ENCODE assay signal across 12 cellular contexts in the genomic region with DNA sequence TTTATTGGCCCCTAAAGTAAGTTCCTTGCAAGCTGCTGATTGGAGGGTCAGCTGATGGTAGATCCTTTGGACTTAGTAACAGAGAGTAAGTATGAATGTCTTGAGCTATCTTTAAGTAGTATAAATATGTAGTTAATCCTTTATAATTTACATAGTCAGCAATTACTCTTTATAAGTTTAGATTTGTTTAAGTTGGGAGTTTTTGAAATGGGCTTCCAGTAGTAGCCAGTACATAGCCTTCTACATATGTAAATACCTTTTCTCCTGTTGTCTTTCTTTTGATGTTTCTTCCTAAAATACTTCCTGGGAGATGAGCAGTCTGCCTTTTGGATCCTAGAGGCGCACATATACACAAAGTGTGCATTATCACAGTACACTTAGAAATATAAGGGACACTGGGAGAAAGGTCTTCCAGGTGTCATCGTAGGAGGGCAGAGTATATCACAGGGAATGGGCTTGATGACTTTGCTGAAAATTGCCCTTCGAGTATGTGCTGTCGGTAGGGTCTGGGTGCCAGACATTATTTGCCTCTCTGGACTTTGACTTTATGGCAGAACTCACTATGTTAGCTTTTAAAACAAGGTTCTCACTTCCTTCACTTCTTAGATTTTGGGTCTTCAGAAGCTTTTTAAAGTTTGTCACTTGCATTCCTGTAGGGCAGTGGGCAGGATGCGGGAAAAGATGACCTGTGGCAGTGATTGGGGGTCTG. TPM values are rescaled to one million over a fixed set of nuclear protein-coding genes. Genes with fewer than 3 reads are reported as not detected.
DNase-seq lines count a peak whose midpoint lies in the region; ATAC-seq and TF ChIP-seq lines count a peak whose summit lies in the region.
"Had no signal": no experiment of that assay in that cellular context is flagged by ENCODE, and none has a peak within 500 bp of the region (broad histone marks: within the 10 kb centered on the region; RNA-seq: fewer than 3 reads in every experiment).

No MANE protein-coding gene starts in this region.

- H3K27me3 ChIP-seq in GM23248 (replicated peaks; ENCODE audit: insufficient read depth) (no peaks in the 10 kb centered on the region), adipocyte (replicated peaks; ENCODE audit: control insufficient read depth, insufficient read depth, low read length) (no peaks in the 10 kb centered on the region), iPS-18a (ENCODE audit: control insufficient read depth, insufficient read depth, low read length) (no peaks in the 10 kb centered on the region), skeletal muscle tissue (ENCODE audit: control insufficient read depth in 3 of 3, insufficient read depth in 3 of 3, low read length in 3 of 3) (no peaks in the 10 kb centered on the region)

- no peak overlapping the region for H2AFZ ChIP-seq in GM23248

- TF ChIP-seq CTCF in GM20000 (IDR thresholded peaks at IDR 0.05; ENCODE audit: extremely low read depth, missing control alignments): no peak

- 98 to 99% methylated on average over 5 of the region's 5 CpGs for WGBS in GM23248 (ENCODE audit: low coverage in 1 of 2, low lambda C conversion rate in 2 of 2, missing lambda C conversion rate in 2 of 2), 2 experiments

- H3K4me3 ChIP-seq in GM23248 (peak overlapping the region; percentile 22), adipocyte (ENCODE audit: low read length) (peak overlapping the region; percentile 18), iPS-18a (ENCODE audit: low read length) (no peak overlapping the region), skeletal muscle tissue (ENCODE audit: low read length in 3 of 3) (no peak overlapping the region)

- H3K27ac ChIP-seq in GM23248 (peak overlapping the region; percentile 80), iPS-18a (ENCODE audit: low read length) (peak overlapping the region; percentile 51), skeletal muscle tissue (ENCODE audit: low read depth, low read length) (peak overlapping the region; percentile 67)

- H3K9me3 ChIP-seq in GM23248 (ENCODE audit: low read depth) (peaks cover 5% of the 10 kb centered on the region), adipocyte (ENCODE audit: control insufficient read depth, low read length) (peaks cover 6% of the 10 kb centered on the region), iPS-18a (ENCODE audit: control insufficient read depth, low read depth, low read length) (no peaks in the 10 kb centered on the region), skeletal muscle tissue (ENCODE audit: control insufficient read depth in 3 of 3, low read length in 3 of 3) (no peaks in the 10 kb centered on the region)

- H3K36me3 ChIP-seq in GM23248 (ENCODE audit: low read depth) (no peaks in the 10 kb centered on the region), adipocyte (ENCODE audit: control insufficient read depth, insufficient read depth, low read length, severe bottlenecking) (no peaks in the 10 kb centered on the region), iPS-18a (ENCODE audit: control insufficient read depth, low read depth, low read length) (peaks cover 3% of the 10 kb centered on the region), skeletal muscle tissue (ENCODE audit: control insufficient read depth in 3 of 3, insufficient read depth in 3 of 3, low read length in 3 of 3) (peaks cover 0 to 4% (median 2%) of the 10 kb centered on the region in 3 donors)

- H3K9ac ChIP-seq in GM23248 (peak overlapping the region; percentile 62), adipocyte (ENCODE audit: low read length) (peak overlapping the region; percentile 73), iPS-18a (ENCODE audit: low read length) (no peak overlapping the region), skeletal muscle tissue (ENCODE audit: low read depth in 1 of 3, low read length in 3 of 3) (peak overlapping the region in 1 of 3 donors; percentile 54)

- H3K79me2 ChIP-seq in GM23248 (ENCODE audit: insufficient read depth): peaks cover 55% of the 10 kb centered on the region

- in situ Hi-C loops in GM23248 (cut with MboI): no loop called here

- H3K4me1 ChIP-seq in GM23248 (ENCODE audit: insufficient read depth): peaks cover 38% of the 10 kb centered on the region
- H3K4me1 ChIP-seq in adipocyte (ENCODE audit: control insufficient read depth, insufficient read depth, low read length): peaks cover 38% of the 10 kb centered on the region
- H3K4me1 ChIP-seq in iPS-18a (ENCODE audit: control insufficient read depth, low read depth, low read length): peaks cover 15% of the 10 kb centered on the region
- peaks cover 3 to 12% (median 12%) of the 10 kb centered on the region in 3 donors for H3K4me1 ChIP-seq in skeletal muscle tissue (ENCODE audit: control insufficient read depth in 3 of 3, insufficient read depth in 3 of 3, low read length in 3 of 3)

- H3K9me2 ChIP-seq in GM23248 (ENCODE audit: insufficient read depth): no peaks in the 10 kb centered on the region

- H4K20me1 ChIP-seq in GM23248 (ENCODE audit: insufficient read depth): no peaks in the 10 kb centered on the region

- H3K4me2 ChIP-seq in GM23248 (ENCODE audit: unreplicated experiment): peak overlapping the region; percentile 74

- H3F3A ChIP-seq in GM23248 (ENCODE audit: insufficient read depth): peaks cover 36% of the 10 kb centered on the region

- no peak for ATAC-seq in HG03565 (IDR thresholded peaks at IDR 0.05; ENCODE audit: unreplicated experiment)
- no peak for ATAC-seq in activated CD4-positive, CD25-positive, alpha-beta regulatory T cell treated with anti-CD3 and anti-CD28 coated beads, Interleukin-2, amount 50 U/mL, for 24 hours

- no peak for DNase-seq in GM23248
- no peak for DNase-seq in adipocyte (ENCODE audit: low read depth)
- no peak for DNase-seq in iPS-NIHi7 (ENCODE audit: extremely low spot score)
- DNase-seq in GM20000 (ENCODE audit: low spot score): no peak
- DNase-seq: activated CD4-positive, alpha-beta T cell treated with anti-CD3 and anti-CD28 coated beads, Interleukin-2, amount 50 U/mL, for 1 hour; naive thymus-derived CD4-positive, alpha-beta T cell had no signal

RNA-seq across cellular contexts. Expression of gene TTLL4, which starts 21.6 kb away (rescaled TPM):
- total RNA-seq in GM23248 (2014; rRNA removed; shearing (Covaris generic)): 5.5 and 9.1 TPM in 2 replicates
- 7.3 and 7.7 TPM in 2 replicates for polyA plus RNA-seq in GM23248 (2016; fragmentation: Nextera tagmentation; extraction: Ambion mirVana)
- 11.0 TPM for total RNA-seq in skeletal muscle tissue

RNA-seq across cellular contexts. Expression of gene CYP27A1, which starts 49.7 kb away (rescaled TPM):
- total RNA-seq in GM23248 (2014; rRNA removed; shearing (Covaris generic)): 3.9 and 4.1 TPM in 2 replicates
- 2.9 and 3.7 TPM in 2 replicates for polyA plus RNA-seq in GM23248 (2016; fragmentation: Nextera tagmentation; extraction: Ambion mirVana)
- 17.7 TPM for total RNA-seq in skeletal muscle tissue
- total RNA-seq: activated naive CD4-positive, alpha-beta T cell treated with anti-CD3 and anti-CD28 coated beads for 36 hours; NCI-H460 had no signal

Comparison
In these comparisons a context has a peak if more than half of its experiments do, and no peak if none do; other contexts are left out.
1. H3K4me3 ChIP-seq: peak in GM23248 (single experiment) and adipocyte (single experiment); none in iPS-18a (single experiment) and skeletal muscle tissue (0 of 3).
2. Peak in every context shown above with its lines, with median percentiles within 50 percentile points of each other: H3K27ac ChIP-seq.